8 cellular contexts compared by ENCODE assay signal in the genomic region with DNA sequence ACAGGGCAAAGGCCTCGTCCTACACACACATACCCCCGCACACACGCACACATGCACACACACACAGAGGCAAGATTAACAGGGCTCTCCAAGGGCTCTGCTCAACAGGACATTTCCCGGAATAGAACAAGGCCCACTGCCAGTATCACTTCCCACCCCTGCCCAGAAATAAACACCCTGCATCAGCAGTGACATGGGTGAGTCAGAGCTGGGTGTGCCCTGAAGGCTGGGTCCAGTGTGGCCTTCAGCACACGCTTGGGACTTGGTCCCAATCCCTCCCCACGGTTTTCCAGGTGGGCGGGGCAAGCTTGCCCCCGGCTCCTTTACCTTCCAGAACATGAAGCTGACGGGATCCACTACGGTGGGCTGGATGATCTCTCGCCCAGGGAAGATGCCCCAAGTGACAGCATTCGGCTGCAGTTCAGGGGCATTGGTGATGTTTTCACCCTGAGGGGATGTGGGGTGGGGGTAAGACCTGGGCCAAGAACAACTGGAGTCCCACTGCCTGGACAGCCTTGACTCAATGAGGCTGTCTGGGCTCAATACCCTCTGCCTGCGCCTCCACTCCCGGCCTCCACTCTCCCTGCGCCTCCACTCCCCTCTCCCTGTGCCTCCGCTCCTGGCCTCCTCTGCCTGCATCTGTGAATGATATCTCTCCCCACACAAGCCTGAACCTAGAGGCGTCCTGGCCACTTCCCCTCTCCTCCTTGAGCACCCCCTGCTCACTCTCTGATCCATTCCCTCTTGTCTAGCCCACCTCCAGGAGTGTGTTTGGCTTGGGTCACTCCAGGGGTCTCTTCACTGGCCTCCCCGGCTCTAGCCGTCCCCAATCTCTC. TPM values are rescaled to one million over a fixed set of nuclear protein-coding genes. Genes with fewer than 3 reads are reported as not detected.
DNase-seq lines count a peak whose midpoint lies in the region; ATAC-seq and TF ChIP-seq lines count a peak whose summit lies in the region.

No MANE protein-coding gene starts in this region.

- CTCF ChIA-PET in WTC11 (lab: Charles Lee) = no interaction called here

- peak; percentile 95 for DNase-seq in EH (ENCODE audit: low read depth)
- no peak for DNase-seq in WTC11 (ENCODE audit: low spot score)
- peak; percentile 92 for DNase-seq in Right ventricle myocardium inferior (ENCODE audit: missing footprints)
- DNase-seq in renal cortical epithelial cell (ENCODE audit: low read depth) = peak; percentile 88
- DNase-seq in HuH-7 (ENCODE audit: low spot score) = no peak

- H3K27ac Mint-ChIP-seq in WTC11 = peak overlapping the region; percentile 26

- no peak for TF ChIP-seq CTCF in WTC11 (IDR thresholded peaks at IDR 0.05)

- intact Hi-C loops in Right ventricle myocardium inferior (cut with DNase I) = loop anchor here (2.0 to 5.0 kb wide), 2 partner anchors 14 to 91 kb away; a partner anchor contains a TSS

- H3K4me3 Mint-ChIP-seq in WTC11 = no peak overlapping the region

- H3K9me3 Mint-ChIP-seq in WTC11 = no peaks in the 10 kb centered on the region

- POLR2A ChIA-PET in WTC11 (lab: Charles Lee) = no interaction called here

- H3K4me1 Mint-ChIP-seq in WTC11 = peaks cover 23% of the 10 kb centered on the region

- H3K27me3 Mint-ChIP-seq in WTC11 (ENCODE audit: low read depth) = no peaks in the 10 kb centered on the region

- peaks cover 38% of the 10 kb centered on the region for H3K36me3 Mint-ChIP-seq in WTC11

- no peak for ATAC-seq in WTC11
- ATAC-seq in Right ventricle myocardium inferior = peak; percentile 82
- no peak for ATAC-seq in HG03457 (IDR thresholded peaks at IDR 0.05; ENCODE audit: unreplicated experiment)
- ATAC-seq in GM18517 (IDR thresholded peaks at IDR 0.05; ENCODE audit: unreplicated experiment) = no peak
- ATAC-seq in GM18498 (IDR thresholded peaks at IDR 0.05; ENCODE audit: unreplicated experiment) = no peak

TF ChIP-seq in WTC11, 78 proteins besides CTCF, POLR2A, EP300 and RAD21:
- TF ChIP-seq NFATC4 (CRISPR knock-in tag; IDR thresholded peaks at IDR 0.05) (no peak), GRHL2 (CRISPR knock-in tag; IDR thresholded peaks at IDR 0.05; ENCODE audit: insufficient replicate concordance, severe bottlenecking) (no peak), TCF7 (CRISPR knock-in tag; IDR thresholded peaks at IDR 0.05; ENCODE audit: low read depth) (no peak), EMX1 (CRISPR knock-in tag; IDR thresholded peaks at IDR 0.05) (no peak), FOXP1 (CRISPR knock-in tag; IDR thresholded peaks at IDR 0.05; ENCODE audit: borderline replicate concordance) (no peak), ZNF423 (CRISPR knock-in tag; IDR thresholded peaks at IDR 0.05) (no peak), ZNF219 (CRISPR knock-in tag; IDR thresholded peaks at IDR 0.05; ENCODE audit: borderline replicate concordance) (no peak), SMAD4 (CRISPR knock-in tag; IDR thresholded peaks at IDR 0.05) (no peak), ZNF317 (CRISPR knock-in tag; IDR thresholded peaks at IDR 0.05; ENCODE audit: borderline replicate concordance, low read depth) (no peak), TP53 (CRISPR knock-in tag; IDR thresholded peaks at IDR 0.05) (no peak), GABPB1 (CRISPR knock-in tag; IDR thresholded peaks at IDR 0.05) (no peak), SP1 (CRISPR knock-in tag; conservative IDR thresholded peaks at IDR 0.05) (no peak)
- TF ChIP-seq, protein P1, sequence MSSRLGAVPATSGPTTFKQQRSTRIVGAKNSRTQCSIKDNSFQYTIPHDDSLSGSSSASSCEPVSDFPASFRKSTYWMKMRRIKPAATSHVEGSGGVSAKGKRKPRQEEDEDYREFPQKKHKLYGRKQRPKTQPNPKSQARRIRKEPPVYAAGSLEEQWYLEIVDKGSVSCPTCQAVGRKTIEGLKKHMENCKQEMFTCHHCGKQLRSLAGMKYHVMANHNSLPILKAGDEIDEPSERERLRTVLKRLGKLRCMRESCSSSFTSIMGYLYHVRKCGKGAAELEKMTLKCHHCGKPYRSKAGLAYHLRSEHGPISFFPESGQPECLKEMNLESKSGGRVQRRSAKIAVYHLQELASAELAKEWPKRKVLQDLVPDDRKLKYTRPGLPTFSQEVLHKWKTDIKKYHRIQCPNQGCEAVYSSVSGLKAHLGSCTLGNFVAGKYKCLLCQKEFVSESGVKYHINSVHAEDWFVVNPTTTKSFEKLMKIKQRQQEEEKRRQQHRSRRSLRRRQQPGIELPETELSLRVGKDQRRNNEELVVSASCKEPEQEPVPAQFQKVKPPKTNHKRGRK (CRISPR knock-in tag; IDR thresholded peaks at IDR 0.05; ENCODE audit: borderline replicate concordance) = no peak
- TF ChIP-seq, protein P2, sequence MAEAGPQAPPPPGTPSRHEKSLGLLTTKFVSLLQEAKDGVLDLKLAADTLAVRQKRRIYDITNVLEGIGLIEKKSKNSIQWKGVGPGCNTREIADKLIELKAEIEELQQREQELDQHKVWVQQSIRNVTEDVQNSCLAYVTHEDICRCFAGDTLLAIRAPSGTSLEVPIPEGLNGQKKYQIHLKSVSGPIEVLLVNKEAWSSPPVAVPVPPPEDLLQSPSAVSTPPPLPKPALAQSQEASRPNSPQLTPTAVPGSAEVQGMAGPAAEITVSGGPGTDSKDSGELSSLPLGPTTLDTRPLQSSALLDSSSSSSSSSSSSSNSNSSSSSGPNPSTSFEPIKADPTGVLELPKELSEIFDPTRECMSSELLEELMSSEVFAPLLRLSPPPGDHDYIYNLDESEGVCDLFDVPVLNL (CRISPR knock-in tag; IDR thresholded peaks at IDR 0.05; ENCODE audit: borderline replicate concordance, low read depth) = no peak
- TF ChIP-seq, protein P3, sequence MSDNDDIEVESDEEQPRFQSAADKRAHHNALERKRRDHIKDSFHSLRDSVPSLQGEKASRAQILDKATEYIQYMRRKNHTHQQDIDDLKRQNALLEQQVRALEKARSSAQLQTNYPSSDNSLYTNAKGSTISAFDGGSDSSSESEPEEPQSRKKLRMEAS (CRISPR knock-in tag; IDR thresholded peaks at IDR 0.05) = no peak
- TF ChIP-seq, protein P4, sequence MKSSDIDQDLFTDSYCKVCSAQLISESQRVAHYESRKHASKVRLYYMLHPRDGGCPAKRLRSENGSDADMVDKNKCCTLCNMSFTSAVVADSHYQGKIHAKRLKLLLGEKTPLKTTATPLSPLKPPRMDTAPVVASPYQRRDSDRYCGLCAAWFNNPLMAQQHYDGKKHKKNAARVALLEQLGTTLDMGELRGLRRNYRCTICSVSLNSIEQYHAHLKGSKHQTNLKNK (CRISPR knock-in tag; IDR thresholded peaks at IDR 0.05) = no peak
- TF ChIP-seq, protein P5, sequence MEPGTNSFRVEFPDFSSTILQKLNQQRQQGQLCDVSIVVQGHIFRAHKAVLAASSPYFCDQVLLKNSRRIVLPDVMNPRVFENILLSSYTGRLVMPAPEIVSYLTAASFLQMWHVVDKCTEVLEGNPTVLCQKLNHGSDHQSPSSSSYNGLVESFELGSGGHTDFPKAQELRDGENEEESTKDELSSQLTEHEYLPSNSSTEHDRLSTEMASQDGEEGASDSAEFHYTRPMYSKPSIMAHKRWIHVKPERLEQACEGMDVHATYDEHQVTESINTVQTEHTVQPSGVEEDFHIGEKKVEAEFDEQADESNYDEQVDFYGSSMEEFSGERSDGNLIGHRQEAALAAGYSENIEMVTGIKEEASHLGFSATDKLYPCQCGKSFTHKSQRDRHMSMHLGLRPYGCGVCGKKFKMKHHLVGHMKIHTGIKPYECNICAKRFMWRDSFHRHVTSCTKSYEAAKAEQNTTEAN (CRISPR knock-in tag; IDR thresholded peaks at IDR 0.05) = no peak
- TF ChIP-seq, protein P6, sequence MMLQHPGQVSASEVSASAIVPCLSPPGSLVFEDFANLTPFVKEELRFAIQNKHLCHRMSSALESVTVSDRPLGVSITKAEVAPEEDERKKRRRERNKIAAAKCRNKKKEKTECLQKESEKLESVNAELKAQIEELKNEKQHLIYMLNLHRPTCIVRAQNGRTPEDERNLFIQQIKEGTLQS (CRISPR knock-in tag; conservative IDR thresholded peaks at IDR 0.05) = no peak

RNA-seq across cellular contexts. Expression of a gene that starts 14.7 kb away (rescaled TPM):
- total RNA-seq in WTC11 (2021) (19.4 to 23.4 TPM (median 22.6 TPM) in 3 replicates), Right ventricle myocardium inferior (34.1 TPM), renal cortical epithelial cell (11.3 and 19.8 TPM in 2 replicates)

RNA-seq across cellular contexts. Expression of a gene that starts 14.9 kb away (rescaled TPM):
- total RNA-seq in WTC11 (2021) (20.0 to 22.3 TPM (median 20.8 TPM) in 3 replicates), Right ventricle myocardium inferior (15.7 TPM), renal cortical epithelial cell (2.4 and 6.9 TPM in 2 replicates)

RNA-seq across cellular contexts. Expression of a gene that starts 29.1 kb away (rescaled TPM):
- total RNA-seq in WTC11 (2021) = 1.2 to 3.1 TPM (median 2.8 TPM) in 3 replicates
- total RNA-seq in Right ventricle myocardium inferior = 5.0 TPM
- 0.25 TPM in 1 of 2 replicates, not detected in the other for total RNA-seq in renal cortical epithelial cell

RNA-seq across cellular contexts. Expression of a gene that starts 55.2 kb away (rescaled TPM):
- 81.6 to 102 TPM (median 101 TPM) in 3 replicates for total RNA-seq in WTC11 (2021)
- 18.3 TPM for total RNA-seq in Right ventricle myocardium inferior
- total RNA-seq in renal cortical epithelial cell = 52.4 and 66.0 TPM in 2 replicates

RNA-seq across cellular contexts. Expression of a gene that starts 56.5 kb away (rescaled TPM):
- total RNA-seq in WTC11 (2021) (not detected in 3 replicates), Right ventricle myocardium inferior (8.2 TPM), renal cortical epithelial cell (not detected in 2 replicates)

Comparison
In these comparisons a context has a peak if more than half of its experiments do, and no peak if none do; other contexts are left out.
1. DNase-seq: peak in EH (single experiment), Right ventricle myocardium inferior (single experiment) and renal cortical epithelial cell (single experiment); none in WTC11 (single experiment) and HuH-7 (single experiment).